24 cellular contexts compared by ENCODE assay signal in genomic region chr3:165125836-165126235, GRCh38. TPM values are rescaled to one million over a fixed set of nuclear protein-coding genes. Genes with fewer than 3 reads are reported as not detected.
"Had no signal": no experiment of that assay in that cellular context is flagged by ENCODE, and none has a peak within 500 bp of the region (broad histone marks: within the 10 kb centered on the region; RNA-seq: fewer than 3 reads in every experiment).

No MANE protein-coding gene starts in this region.

- H3K4me3 ChIP-seq: SJSA1 had no signal

- H3K27ac ChIP-seq: brain microvascular endothelial cell, KMS-11, SJSA1 had no signal

- H3K4me2 ChIP-seq: KMS-11 had no signal

- H3K9me3 ChIP-seq: SJSA1 had no signal

- ATAC-seq: activated CD8-positive, alpha-beta memory T cell treated with anti-CD3 and anti-CD28 coated beads, Interleukin-2, amount 10 ng/mL, durations not matched to agents 7 days and 5 days; PC-3; SK-N-SH treated with all-trans-retinoic acid at 6 μM for 48 hours had no signal

- H3K36me3 ChIP-seq: brain microvascular endothelial cell, SJSA1 had no signal

- H3K4me1 Mint-ChIP-seq: activated CD8-positive, alpha-beta memory T cell treated with anti-CD3 and anti-CD28 coated beads, Interleukin-2, amount 10 ng/mL, durations not matched to agents 7 days and 5 days; activated naive CD4-positive, alpha-beta T cell treated with anti-CD3 and anti-CD28 coated beads, Interleukin-2, amount 50 U/mL, for 24 hours had no signal

- H3K9me3 Mint-ChIP-seq: activated T-helper 1 cell treated with anti-CD3 and anti-CD28 coated beads, Interleukin-12 subunit alpha, Interleukin-12 subunit beta, Interleukin-2, Interleukin-4 antibody, amounts not matched to agents 30 ng/mL and 10 ng/mL and 1 ng/mL, durations not matched to agents 14 hours and 24 hours and 36 hours had no signal

- H3K27me3 ChIP-seq: brain microvascular endothelial cell, SJSA1 had no signal

- H3K9ac ChIP-seq: KMS-11 had no signal

- H3K36me3 Mint-ChIP-seq: activated CD8-positive, alpha-beta memory T cell treated with anti-CD3 and anti-CD28 coated beads, Interleukin-2, amount 10 ng/mL, durations not matched to agents 7 days and 5 days; activated naive CD4-positive, alpha-beta T cell treated with anti-CD3 and anti-CD28 coated beads, Interleukin-2, amount 50 U/mL, for 24 hours had no signal

- H3K27ac Mint-ChIP-seq: activated CD8-positive, alpha-beta memory T cell treated with anti-CD3 and anti-CD28 coated beads, Interleukin-2, amount 10 ng/mL, durations not matched to agents 7 days and 5 days; activated naive CD4-positive, alpha-beta T cell treated with anti-CD3 and anti-CD28 coated beads, Interleukin-2, amount 50 U/mL, for 24 hours; activated T-cell treated with anti-CD3 and anti-CD28 coated beads, Interleukin-2, amount 50 U/mL, for 24 hours; activated T-helper 1 cell treated with anti-CD3 and anti-CD28 coated beads, Interleukin-12 subunit alpha, Interleukin-12 subunit beta, Interleukin-2, Interleukin-4 antibody, amounts not matched to agents 30 ng/mL and 10 ng/mL and 1 ng/mL, durations not matched to agents 14 hours and 24 hours and 36 hours; T-helper 1 cell treated with Interleukin-12 subunit alpha and Interleukin-12 subunit beta and Interleukin-4 antibody, amounts not matched to agents 30 μg/mL and 1 μg/mL, for 36 hours had no signal

- H3K4me3 Mint-ChIP-seq: activated CD8-positive, alpha-beta memory T cell treated with anti-CD3 and anti-CD28 coated beads, Interleukin-2, amount 10 ng/mL, durations not matched to agents 7 days and 5 days; activated naive CD4-positive, alpha-beta T cell treated with anti-CD3 and anti-CD28 coated beads, Interleukin-2, amount 50 U/mL, for 24 hours; activated T-cell treated with anti-CD3 and anti-CD28 coated beads, Interleukin-2, amount 50 U/mL, for 24 hours; activated T-helper 1 cell treated with anti-CD3 and anti-CD28 coated beads, Interleukin-12 subunit alpha, Interleukin-12 subunit beta, Interleukin-2, Interleukin-4 antibody, amounts not matched to agents 30 ng/mL and 10 ng/mL and 1 ng/mL, durations not matched to agents 14 hours and 24 hours and 36 hours; T-helper 1 cell treated with Interleukin-12 subunit alpha and Interleukin-12 subunit beta and Interleukin-4 antibody, amounts not matched to agents 30 μg/mL and 1 μg/mL, for 36 hours had no signal

- H3K4me1 ChIP-seq: SJSA1 had no signal

- H3K27me3 Mint-ChIP-seq: activated CD8-positive, alpha-beta memory T cell treated with anti-CD3 and anti-CD28 coated beads, Interleukin-2, amount 10 ng/mL, durations not matched to agents 7 days and 5 days; activated naive CD4-positive, alpha-beta T cell treated with anti-CD3 and anti-CD28 coated beads, Interleukin-2, amount 50 U/mL, for 24 hours; activated T-cell treated with anti-CD3 and anti-CD28 coated beads, Interleukin-2, amount 50 U/mL, for 24 hours had no signal

- DNase-seq: activated CD4-positive, alpha-beta T cell treated with anti-CD3 and anti-CD28 coated beads for 48 hours; activated CD4-positive, alpha-beta T cell treated with anti-CD3 and anti-CD28 coated beads, Interleukin-2, amount 50 U/mL, for 4 hours; activated CD4-positive, CD25-positive, alpha-beta regulatory T cell treated with anti-CD3 and anti-CD28 coated beads, Interleukin-2, amount 50 U/mL, for 72 hours; activated CD8-positive, alpha-beta memory T cell treated with anti-CD3 and anti-CD28 coated beads, Interleukin-2, amount 10 ng/mL, durations not matched to agents 7 days and 5 days; activated effector memory CD4-positive, alpha-beta T cell treated with Interleukin-2 at 50 U/mL for 16 hours; activated naive CD4-positive, alpha-beta T cell; activated T-cell treated with anti-CD3 and anti-CD28 coated beads, Interleukin-2, amount 50 U/mL, for 24 hours; brain microvascular endothelial cell; cerebellar nuclear complex; NCI-H1092; NCI-H1930; NCI-H2107; NCI-H510A treated with DMSO at 0.1 percent for 48 hours; PC-3; SHP77; SW 1271 had no signal

RNA-seq across cellular contexts. Expression of gene SI, which starts 47.5 kb away (rescaled TPM):
- total RNA-seq: activated CD8-positive, alpha-beta memory T cell treated with anti-CD3 and anti-CD28 coated beads, Interleukin-2, amount 10 ng/mL, durations not matched to agents 7 days and 5 days; activated T-helper 1 cell treated with anti-CD3 and anti-CD28 coated beads, Interleukin-12 subunit alpha, Interleukin-12 subunit beta, Interleukin-2, Interleukin-4 antibody, amounts not matched to agents 30 ng/mL and 10 ng/mL and 1 ng/mL, durations not matched to agents 14 hours and 24 hours and 36 hours; cardiac septum; MCF 10A; PC-3; SJSA1 had no signal
